ENCODE assay signal across 15 cellular contexts in genomic region chr22:47177334-47177815, GRCh38.
"Had no signal": no experiment of that assay in that cellular context is flagged by ENCODE, and none has a peak within 500 bp of the region (broad histone marks: within the 10 kb centered on the region; RNA-seq: fewer than 3 reads in every experiment).

No MANE protein-coding gene starts in this region.

- H3K36me3 ChIP-seq: adrenal gland, vagina had no signal

- H3K27me3 Mint-ChIP-seq: activated T-cell treated with anti-CD3 and anti-CD28 coated beads, Interleukin-2, amount 50 U/mL, for 24 hours had no signal

- H3K27ac ChIP-seq: adrenal gland, gastroesophageal sphincter, stomach, vagina had no signal

- DNase-seq: activated naive CD4-positive, alpha-beta T cell treated with Interleukin-2 at 50 U/mL for 16 hours; activated T-cell treated with anti-CD3 and anti-CD28 coated beads, Interleukin-2, amount 50 U/mL, for 24 hours; central memory CD4-positive, alpha-beta T cell; cortex of kidney; effector CD8-positive, alpha-beta T cell; kidney glomerular epithelial cell; mammary epithelial cell; stimulated activated CD4-positive, alpha-beta T cell treated with anti-CD3 and anti-CD28 coated beads, Interleukin-4, amount 100 ng/mL, for 4 hours; stomach had no signal

- H3K9me3 ChIP-seq: adrenal gland, gastroesophageal sphincter, stomach, vagina had no signal

- H3K4me3 ChIP-seq: adrenal gland, gastroesophageal sphincter, stomach, vagina had no signal

- H3K9me3 Mint-ChIP-seq: T-helper 1 cell treated with Interleukin-12 subunit alpha and Interleukin-12 subunit beta and Interleukin-4 antibody, amounts not matched to agents 30 μg/mL and 1 μg/mL, for 36 hours had no signal

- H3K4me3 Mint-ChIP-seq: activated T-cell treated with anti-CD3 and anti-CD28 coated beads, Interleukin-2, amount 50 U/mL, for 24 hours; nephron; T-helper 1 cell treated with Interleukin-12 subunit alpha and Interleukin-12 subunit beta and Interleukin-4 antibody, amounts not matched to agents 30 μg/mL and 1 μg/mL, for 36 hours; WTC11 had no signal

- H3K27ac Mint-ChIP-seq: activated T-cell treated with anti-CD3 and anti-CD28 coated beads, Interleukin-2, amount 50 U/mL, for 24 hours; nephron; T-helper 1 cell treated with Interleukin-12 subunit alpha and Interleukin-12 subunit beta and Interleukin-4 antibody, amounts not matched to agents 30 μg/mL and 1 μg/mL, for 36 hours; WTC11 had no signal

- ATAC-seq: gastroesophageal sphincter, WTC11 had no signal

- H3K4me1 Mint-ChIP-seq: WTC11 had no signal

- H3K4me1 ChIP-seq: adrenal gland, stomach, vagina had no signal

- H3K27me3 ChIP-seq: adrenal gland, gastroesophageal sphincter, stomach, vagina had no signal
